12 cellular contexts compared by ENCODE assay signal in genomic region chr2:68436270-68436669, GRCh38. TPM values are rescaled to one million over a fixed set of nuclear protein-coding genes. Genes with fewer than 3 reads are reported as not detected.
A peak's percentile ranks its signal among the peaks of the same experiment; 100 is the strongest.
DNase-seq lines count a peak whose midpoint lies in the region; ATAC-seq, FAIRE-seq and TF ChIP-seq lines count a peak whose summit lies in the region.
"Had no signal": no experiment of that assay in that cellular context is flagged by ENCODE, and none has a peak within 500 bp of the region (broad histone marks: within the 10 kb centered on the region; RNA-seq: fewer than 3 reads in every experiment).

No MANE protein-coding gene starts in this region.

- in situ Hi-C loops in brain microvascular endothelial cell (cut with HindIII; ENCODE audit: low pct_ligation_motif_present, low sequenced_read_pairs): no loop called here

- TF ChIP-seq CTCF in brain microvascular endothelial cell (IDR thresholded peaks at IDR 0.05; ENCODE audit: low read depth, low read length, missing control alignments) (no peak), spleen (IDR thresholded peaks at IDR 0.05 in 8 of 11, conservative IDR thresholded peaks at IDR 0.05 in 3 of 11) (no peak), foreskin fibroblast (IDR thresholded peaks at IDR 0.05; ENCODE audit: low read depth, low read length) (no peak)

- peak; percentile 8 for FAIRE-seq in GM19239 (lab: Jason Lieb, UNC)

- H3K27ac ChIP-seq in brain microvascular endothelial cell (peak overlapping the region; percentile 78), spleen (peak overlapping the region in 6 of 8 donors; percentile 17 to 54 (median 32))

- H3K36me3 ChIP-seq in brain microvascular endothelial cell (replicated peaks): no peaks in the 10 kb centered on the region
- H3K36me3 ChIP-seq in spleen: no peaks in the 10 kb centered on the region

- H3K4me3 ChIP-seq in brain microvascular endothelial cell (ENCODE audit: low read depth, low read length) (no peak overlapping the region), spleen (no peak overlapping the region), foreskin fibroblast (ENCODE audit: low read depth in 1 of 2, low read length in 2 of 2) (no peak overlapping the region)

- no peak for ATAC-seq in GM19397 (IDR thresholded peaks at IDR 0.05; ENCODE audit: unreplicated experiment)
- ATAC-seq: Panc1 had no signal

- H3K4me1 ChIP-seq in spleen: peaks cover 1 to 47% (median 15%) of the 10 kb centered on the region in 6 donors

- DNase-seq in GM19239 (ENCODE audit: insufficient read length, low spot score) (no peak), brain microvascular endothelial cell (peak; percentile 64), iris pigment epithelial cell (ENCODE audit: low read depth) (peak; percentile 78), spleen (no peak), NCI-H510A treated with DMSO at 0.1 percent for 48 hours (lab: John Stamatoyannopoulos, UW) (no peak), foreskin fibroblast (no peak)
- no peak for DNase-seq in effector CD8-positive, alpha-beta T cell (lab: John Stamatoyannopoulos, UW)
- DNase-seq: activated CD4-positive, alpha-beta memory T cell treated with anti-CD3 and anti-CD28 coated beads, Interleukin-2, amount 10 ng/mL, durations not matched to agents 7 days and 5 days; EL; Kasumi-1 had no signal

- WGBS in spleen, 5 donors: 46 to 67% (median 64%) methylated on average over 4 of the region's 4 CpGs

- H3K27me3 ChIP-seq in brain microvascular endothelial cell (replicated peaks): no peaks in the 10 kb centered on the region
- H3K27me3 ChIP-seq in spleen (replicated peaks in 1 of 7): no peaks in the 10 kb centered on the region

- H3K9me3 ChIP-seq in spleen: no peaks in the 10 kb centered on the region

- TF ChIP-seq POLR2A in spleen (IDR thresholded peaks at IDR 0.05): no peak

- intact Hi-C loops in spleen (cut with DNase I; ENCODE audit: low total_unique reads): no loop called here

RNA-seq across cellular contexts. Expression of gene FBXO48, which starts 30.8 kb away (rescaled TPM):
- total RNA-seq in spleen: 1 to 10 TPM; 1.2 to 2.6 (median 2.3) TPM
- under 1 TPM; 0.72 to 0.99 (median 0.79) TPM for polyA plus RNA-seq in spleen

RNA-seq across cellular contexts. Expression of gene APLF, which starts 31.1 kb away (rescaled TPM):
- total RNA-seq in spleen: 1 to 10 TPM; 4.1 to 7.2 (median 6.0) TPM
- polyA plus RNA-seq in spleen: 1 to 10 TPM; 1.1 to 1.6 (median 1.5) TPM

Comparison
In these comparisons a context has a peak if more than half of its experiments do, and no peak if none do; other contexts are left out.
1. DNase-seq: peak in brain microvascular endothelial cell (single experiment) and iris pigment epithelial cell (single experiment); none in GM19239 (single experiment), spleen (single experiment), NCI-H510A treated with DMSO at 0.1 percent for 48 hours (single experiment), effector CD8-positive, alpha-beta T cell (single experiment) and foreskin fibroblast (0 of 2).